ENCODE assay signal across 2 cellular contexts in the genomic region with DNA sequence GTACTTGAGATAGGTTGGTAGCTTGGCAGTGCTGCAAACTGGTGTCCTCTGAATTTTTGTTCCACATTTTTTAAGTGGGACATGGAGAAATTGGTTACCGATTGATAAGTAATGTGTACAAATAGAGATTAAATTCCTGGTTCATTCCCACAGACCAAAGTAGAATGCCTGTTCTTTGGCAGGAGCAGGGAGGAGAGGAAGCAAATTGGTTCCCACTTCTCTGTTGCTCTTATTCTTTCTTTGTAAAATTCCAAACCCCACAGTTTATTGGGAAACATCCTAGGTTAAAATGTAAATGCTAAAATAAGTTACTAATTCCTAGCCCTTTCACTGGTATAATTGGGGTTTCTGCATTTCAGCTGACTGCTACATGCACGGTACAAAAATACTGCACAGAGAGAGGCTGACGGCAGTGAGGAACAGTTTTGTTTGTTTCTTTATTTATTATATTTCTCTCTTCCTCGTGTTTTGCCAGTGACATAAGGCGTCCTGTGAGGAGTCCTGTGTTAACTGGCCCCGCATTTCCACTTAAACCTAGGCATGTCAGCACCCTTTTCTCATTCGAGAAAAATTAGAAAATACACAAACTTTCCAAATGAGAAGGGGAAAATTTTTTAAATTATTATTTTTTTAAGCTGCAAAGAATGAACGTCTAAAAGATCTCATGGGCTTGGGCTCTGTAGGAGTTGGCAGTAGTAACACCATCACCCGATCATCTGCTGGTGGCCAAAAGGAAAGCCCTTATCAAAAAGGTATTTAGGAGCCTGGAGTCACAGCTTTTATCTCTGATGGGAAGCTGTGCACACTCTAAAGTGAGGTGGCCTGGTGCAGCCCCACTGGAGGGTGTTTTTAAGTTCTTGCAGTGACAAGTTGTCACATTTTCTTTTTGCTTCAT.
TF ChIP-seq lines count a peak whose summit lies in the region.

No MANE protein-coding gene starts in this region.

TF ChIP-seq in SK-N-SH, 30 proteins besides CTCF, POLR2A, EP300 and RAD21 (continued from another document):
- TF ChIP-seq, protein P1, sequence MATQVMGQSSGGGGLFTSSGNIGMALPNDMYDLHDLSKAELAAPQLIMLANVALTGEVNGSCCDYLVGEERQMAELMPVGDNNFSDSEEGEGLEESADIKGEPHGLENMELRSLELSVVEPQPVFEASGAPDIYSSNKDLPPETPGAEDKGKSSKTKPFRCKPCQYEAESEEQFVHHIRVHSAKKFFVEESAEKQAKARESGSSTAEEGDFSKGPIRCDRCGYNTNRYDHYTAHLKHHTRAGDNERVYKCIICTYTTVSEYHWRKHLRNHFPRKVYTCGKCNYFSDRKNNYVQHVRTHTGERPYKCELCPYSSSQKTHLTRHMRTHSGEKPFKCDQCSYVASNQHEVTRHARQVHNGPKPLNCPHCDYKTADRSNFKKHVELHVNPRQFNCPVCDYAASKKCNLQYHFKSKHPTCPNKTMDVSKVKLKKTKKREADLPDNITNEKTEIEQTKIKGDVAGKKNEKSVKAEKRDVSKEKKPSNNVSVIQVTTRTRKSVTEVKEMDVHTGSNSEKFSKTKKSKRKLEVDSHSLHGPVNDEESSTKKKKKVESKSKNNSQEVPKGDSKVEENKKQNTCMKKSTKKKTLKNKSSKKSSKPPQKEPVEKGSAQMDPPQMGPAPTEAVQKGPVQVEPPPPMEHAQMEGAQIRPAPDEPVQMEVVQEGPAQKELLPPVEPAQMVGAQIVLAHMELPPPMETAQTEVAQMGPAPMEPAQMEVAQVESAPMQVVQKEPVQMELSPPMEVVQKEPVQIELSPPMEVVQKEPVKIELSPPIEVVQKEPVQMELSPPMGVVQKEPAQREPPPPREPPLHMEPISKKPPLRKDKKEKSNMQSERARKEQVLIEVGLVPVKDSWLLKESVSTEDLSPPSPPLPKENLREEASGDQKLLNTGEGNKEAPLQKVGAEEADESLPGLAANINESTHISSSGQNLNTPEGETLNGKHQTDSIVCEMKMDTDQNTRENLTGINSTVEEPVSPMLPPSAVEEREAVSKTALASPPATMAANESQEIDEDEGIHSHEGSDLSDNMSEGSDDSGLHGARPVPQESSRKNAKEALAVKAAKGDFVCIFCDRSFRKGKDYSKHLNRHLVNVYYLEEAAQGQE (IDR thresholded peaks at IDR 0.05; ENCODE audit: low read depth, low read length) = no peak
- no peak for TF ChIP-seq RXRA (IDR thresholded peaks at IDR 0.05; ENCODE audit: borderline replicate concordance, low read depth)
TF ChIP-seq in SK-N-SH: peak in this region for 0.

TF ChIP-seq in SK-N-SH treated with all-trans-retinoic acid at 6 μM for 48 hours, 23 proteins besides CTCF, POLR2A, EP300 and RAD21 (continued from another document):
- TF ChIP-seq SNAI2 (CRISPR knock-in tag; IDR thresholded peaks at IDR 0.05) (no peak), RARB (CRISPR knock-in tag; IDR thresholded peaks at IDR 0.05) (no peak), ARNTL (CRISPR knock-in tag; IDR thresholded peaks at IDR 0.05; ENCODE audit: borderline replicate concordance, low read depth) (no peak), CSDC2 (CRISPR knock-in tag; IDR thresholded peaks at IDR 0.05) (no peak), ISL1 (CRISPR knock-in tag; IDR thresholded peaks at IDR 0.05) (no peak)
- TF ChIP-seq, protein P2, sequence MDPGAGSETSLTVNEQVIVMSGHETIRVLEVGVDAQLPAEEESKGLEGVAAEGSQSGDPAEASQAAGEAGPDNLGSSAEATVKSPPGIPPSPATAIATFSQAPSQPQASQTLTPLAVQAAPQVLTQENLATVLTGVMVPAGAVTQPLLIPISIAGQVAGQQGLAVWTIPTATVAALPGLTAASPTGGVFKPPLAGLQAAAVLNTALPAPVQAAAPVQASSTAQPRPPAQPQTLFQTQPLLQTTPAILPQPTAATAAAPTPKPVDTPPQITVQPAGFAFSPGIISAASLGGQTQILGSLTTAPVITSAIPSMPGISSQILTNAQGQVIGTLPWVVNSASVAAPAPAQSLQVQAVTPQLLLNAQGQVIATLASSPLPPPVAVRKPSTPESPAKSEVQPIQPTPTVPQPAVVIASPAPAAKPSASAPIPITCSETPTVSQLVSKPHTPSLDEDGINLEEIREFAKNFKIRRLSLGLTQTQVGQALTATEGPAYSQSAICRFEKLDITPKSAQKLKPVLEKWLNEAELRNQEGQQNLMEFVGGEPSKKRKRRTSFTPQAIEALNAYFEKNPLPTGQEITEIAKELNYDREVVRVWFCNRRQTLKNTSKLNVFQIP (CRISPR knock-in tag; IDR thresholded peaks at IDR 0.05; ENCODE audit: borderline replicate concordance, low read depth) = no peak
- TF ChIP-seq, protein P3, sequence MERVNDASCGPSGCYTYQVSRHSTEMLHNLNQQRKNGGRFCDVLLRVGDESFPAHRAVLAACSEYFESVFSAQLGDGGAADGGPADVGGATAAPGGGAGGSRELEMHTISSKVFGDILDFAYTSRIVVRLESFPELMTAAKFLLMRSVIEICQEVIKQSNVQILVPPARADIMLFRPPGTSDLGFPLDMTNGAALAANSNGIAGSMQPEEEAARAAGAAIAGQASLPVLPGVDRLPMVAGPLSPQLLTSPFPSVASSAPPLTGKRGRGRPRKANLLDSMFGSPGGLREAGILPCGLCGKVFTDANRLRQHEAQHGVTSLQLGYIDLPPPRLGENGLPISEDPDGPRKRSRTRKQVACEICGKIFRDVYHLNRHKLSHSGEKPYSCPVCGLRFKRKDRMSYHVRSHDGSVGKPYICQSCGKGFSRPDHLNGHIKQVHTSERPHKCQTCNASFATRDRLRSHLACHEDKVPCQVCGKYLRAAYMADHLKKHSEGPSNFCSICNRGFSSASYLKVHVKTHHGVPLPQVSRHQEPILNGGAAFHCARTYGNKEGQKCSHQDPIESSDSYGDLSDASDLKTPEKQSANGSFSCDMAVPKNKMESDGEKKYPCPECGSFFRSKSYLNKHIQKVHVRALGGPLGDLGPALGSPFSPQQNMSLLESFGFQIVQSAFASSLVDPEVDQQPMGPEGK (CRISPR knock-in tag; IDR thresholded peaks at IDR 0.05; ENCODE audit: borderline replicate concordance) = no peak
